In genomic region chr9:33151007-33151557, GRCh38 we compare ENCODE assay signal across 1 cellular context.
TF ChIP-seq lines count a peak whose summit lies in the region.

No MANE protein-coding gene starts in this region.

TF ChIP-seq in SK-N-SH treated with all-trans-retinoic acid at 6 μM for 48 hours, 23 proteins besides CTCF, POLR2A, EP300 and RAD21 (continued from another document):
- TF ChIP-seq, protein P1, sequence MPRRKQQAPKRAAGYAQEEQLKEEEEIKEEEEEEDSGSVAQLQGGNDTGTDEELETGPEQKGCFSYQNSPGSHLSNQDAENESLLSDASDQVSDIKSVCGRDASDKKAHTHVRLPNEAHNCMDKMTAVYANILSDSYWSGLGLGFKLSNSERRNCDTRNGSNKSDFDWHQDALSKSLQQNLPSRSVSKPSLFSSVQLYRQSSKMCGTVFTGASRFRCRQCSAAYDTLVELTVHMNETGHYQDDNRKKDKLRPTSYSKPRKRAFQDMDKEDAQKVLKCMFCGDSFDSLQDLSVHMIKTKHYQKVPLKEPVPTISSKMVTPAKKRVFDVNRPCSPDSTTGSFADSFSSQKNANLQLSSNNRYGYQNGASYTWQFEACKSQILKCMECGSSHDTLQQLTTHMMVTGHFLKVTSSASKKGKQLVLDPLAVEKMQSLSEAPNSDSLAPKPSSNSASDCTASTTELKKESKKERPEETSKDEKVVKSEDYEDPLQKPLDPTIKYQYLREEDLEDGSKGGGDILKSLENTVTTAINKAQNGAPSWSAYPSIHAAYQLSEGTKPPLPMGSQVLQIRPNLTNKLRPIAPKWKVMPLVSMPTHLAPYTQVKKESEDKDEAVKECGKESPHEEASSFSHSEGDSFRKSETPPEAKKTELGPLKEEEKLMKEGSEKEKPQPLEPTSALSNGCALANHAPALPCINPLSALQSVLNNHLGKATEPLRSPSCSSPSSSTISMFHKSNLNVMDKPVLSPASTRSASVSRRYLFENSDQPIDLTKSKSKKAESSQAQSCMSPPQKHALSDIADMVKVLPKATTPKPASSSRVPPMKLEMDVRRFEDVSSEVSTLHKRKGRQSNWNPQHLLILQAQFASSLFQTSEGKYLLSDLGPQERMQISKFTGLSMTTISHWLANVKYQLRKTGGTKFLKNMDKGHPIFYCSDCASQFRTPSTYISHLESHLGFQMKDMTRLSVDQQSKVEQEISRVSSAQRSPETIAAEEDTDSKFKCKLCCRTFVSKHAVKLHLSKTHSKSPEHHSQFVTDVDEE (CRISPR knock-in tag; IDR thresholded peaks at IDR 0.05), result peak; percentile 41; the same call in 1 of the 2 replicates
- TF ChIP-seq, protein P2, sequence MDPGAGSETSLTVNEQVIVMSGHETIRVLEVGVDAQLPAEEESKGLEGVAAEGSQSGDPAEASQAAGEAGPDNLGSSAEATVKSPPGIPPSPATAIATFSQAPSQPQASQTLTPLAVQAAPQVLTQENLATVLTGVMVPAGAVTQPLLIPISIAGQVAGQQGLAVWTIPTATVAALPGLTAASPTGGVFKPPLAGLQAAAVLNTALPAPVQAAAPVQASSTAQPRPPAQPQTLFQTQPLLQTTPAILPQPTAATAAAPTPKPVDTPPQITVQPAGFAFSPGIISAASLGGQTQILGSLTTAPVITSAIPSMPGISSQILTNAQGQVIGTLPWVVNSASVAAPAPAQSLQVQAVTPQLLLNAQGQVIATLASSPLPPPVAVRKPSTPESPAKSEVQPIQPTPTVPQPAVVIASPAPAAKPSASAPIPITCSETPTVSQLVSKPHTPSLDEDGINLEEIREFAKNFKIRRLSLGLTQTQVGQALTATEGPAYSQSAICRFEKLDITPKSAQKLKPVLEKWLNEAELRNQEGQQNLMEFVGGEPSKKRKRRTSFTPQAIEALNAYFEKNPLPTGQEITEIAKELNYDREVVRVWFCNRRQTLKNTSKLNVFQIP (CRISPR knock-in tag; IDR thresholded peaks at IDR 0.05; ENCODE audit: borderline replicate concordance, low read depth), result 0 out of 2 replicates have a peak, but pooled peaks have one; percentile 25
- TF ChIP-seq CREB5 (CRISPR knock-in tag; IDR thresholded peaks at IDR 0.05; ENCODE audit: low read depth) (no peak), ZC3H10 (CRISPR knock-in tag; IDR thresholded peaks at IDR 0.05) (no peak), PATZ1 (CRISPR knock-in tag; IDR thresholded peaks at IDR 0.05; ENCODE audit: borderline replicate concordance) (no peak), OSR1 (CRISPR knock-in tag; IDR thresholded peaks at IDR 0.05) (no peak), ARNTL (CRISPR knock-in tag; IDR thresholded peaks at IDR 0.05; ENCODE audit: borderline replicate concordance, low read depth) (no peak), ISL1 (CRISPR knock-in tag; IDR thresholded peaks at IDR 0.05) (peak; percentile 69)
TF ChIP-seq in SK-N-SH treated with all-trans-retinoic acid at 6 μM for 48 hours: peak in this region for 5.
